8 cellular contexts compared by ENCODE assay signal in the genomic region with DNA sequence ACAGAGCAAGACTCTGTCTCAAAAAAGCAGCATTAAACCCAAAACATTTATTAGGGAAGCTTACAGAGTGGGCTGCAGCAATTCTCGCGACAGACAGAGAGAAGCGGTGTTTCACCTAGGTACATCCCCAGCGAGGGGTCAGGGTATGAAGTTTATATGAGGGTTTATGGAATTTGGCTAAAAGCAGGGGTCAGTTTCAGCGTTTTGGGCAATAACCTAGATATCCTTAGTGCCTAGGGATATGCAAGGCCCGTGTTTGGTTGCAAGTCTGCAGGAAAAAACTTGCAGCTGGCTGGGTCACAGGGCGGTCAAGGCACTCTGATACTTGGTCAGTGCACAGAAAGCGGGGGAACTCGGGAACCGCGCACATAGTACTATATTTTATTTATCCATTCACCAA.
DNase-seq lines count a peak whose midpoint lies in the region; ATAC-seq and TF ChIP-seq lines count a peak whose summit lies in the region.

No MANE protein-coding gene starts in this region.

- no peaks in the 10 kb centered on the region for H3K9me3 Mint-ChIP-seq in central memory CD8-positive, alpha-beta T cell

- H3K4me1 Mint-ChIP-seq in central memory CD8-positive, alpha-beta T cell: peaks cover 16% of the 10 kb centered on the region

- peaks cover 11% of the 10 kb centered on the region for H3K4me1 ChIP-seq in mucosa of stomach (ENCODE audit: control insufficient read depth, insufficient read depth, low read length)

- peak overlapping the region; percentile 81 for H3K9ac ChIP-seq in mucosa of stomach (ENCODE audit: low read length)

- H3K27ac Mint-ChIP-seq in central memory CD8-positive, alpha-beta T cell (ENCODE audit: low read depth): peak overlapping the region; percentile 97

- DNase-seq in EL (peak; percentile 18), NB4 (ENCODE audit: low read depth) (peak; percentile 21), NCI-H1694 (lab: John Stamatoyannopoulos, UW) (no peak), kidney tubule cell (ENCODE audit: low spot score) (no peak)
- DNase-seq in central memory CD8-positive, alpha-beta T cell (ENCODE audit: low spot score in 2 of 2): no peak

- no peak for ATAC-seq in central memory CD8-positive, alpha-beta T cell (replicated peaks; ENCODE audit: extremely low read depth, poor library complexity, severe bottlenecking)
- ATAC-seq in HG03097 (IDR thresholded peaks at IDR 0.05; ENCODE audit: low FRiP score, unreplicated experiment) (no peak), HG03565 (IDR thresholded peaks at IDR 0.05; ENCODE audit: unreplicated experiment) (no peak)

- H3K4me3 ChIP-seq in NB4 (ENCODE audit: low read depth, low read length) (peak overlapping the region; percentile 92), mucosa of stomach (ENCODE audit: low read length) (no peak overlapping the region)

- H3K27me3 Mint-ChIP-seq in central memory CD8-positive, alpha-beta T cell: no peaks in the 10 kb centered on the region

- H3K36me3 Mint-ChIP-seq in central memory CD8-positive, alpha-beta T cell (ENCODE audit: insufficient read depth): peaks cover 25% of the 10 kb centered on the region

- H3K36me3 ChIP-seq in mucosa of stomach (ENCODE audit: control insufficient read depth, insufficient read depth, low read length): no peaks in the 10 kb centered on the region

- no peak for TF ChIP-seq CTCF in NB4 (IDR thresholded peaks at IDR 0.05; ENCODE audit: low read depth, low read length)

- H3K4me3 Mint-ChIP-seq in central memory CD8-positive, alpha-beta T cell: peak overlapping the region; percentile 99

- TF ChIP-seq POLR2A in NB4 (IDR thresholded peaks at IDR 0.05; ENCODE audit: extremely low read depth, insufficient read length): no peak

- H3K9me3 ChIP-seq in mucosa of stomach (ENCODE audit: control insufficient read depth, low read length): no peaks in the 10 kb centered on the region

- no peaks in the 10 kb centered on the region for H3K27me3 ChIP-seq in mucosa of stomach (ENCODE audit: control insufficient read depth, insufficient read depth, low read length)

Comparison
In these comparisons a context has a peak if more than half of its experiments do, and no peak if none do; other contexts are left out.
1. DNase-seq: peak in EL (single experiment) and NB4 (single experiment); none in central memory CD8-positive, alpha-beta T cell (0 of 2), NCI-H1694 (single experiment) and kidney tubule cell (single experiment).